Comparison of ENCODE assay signal across 8 cellular contexts in the genomic region with DNA sequence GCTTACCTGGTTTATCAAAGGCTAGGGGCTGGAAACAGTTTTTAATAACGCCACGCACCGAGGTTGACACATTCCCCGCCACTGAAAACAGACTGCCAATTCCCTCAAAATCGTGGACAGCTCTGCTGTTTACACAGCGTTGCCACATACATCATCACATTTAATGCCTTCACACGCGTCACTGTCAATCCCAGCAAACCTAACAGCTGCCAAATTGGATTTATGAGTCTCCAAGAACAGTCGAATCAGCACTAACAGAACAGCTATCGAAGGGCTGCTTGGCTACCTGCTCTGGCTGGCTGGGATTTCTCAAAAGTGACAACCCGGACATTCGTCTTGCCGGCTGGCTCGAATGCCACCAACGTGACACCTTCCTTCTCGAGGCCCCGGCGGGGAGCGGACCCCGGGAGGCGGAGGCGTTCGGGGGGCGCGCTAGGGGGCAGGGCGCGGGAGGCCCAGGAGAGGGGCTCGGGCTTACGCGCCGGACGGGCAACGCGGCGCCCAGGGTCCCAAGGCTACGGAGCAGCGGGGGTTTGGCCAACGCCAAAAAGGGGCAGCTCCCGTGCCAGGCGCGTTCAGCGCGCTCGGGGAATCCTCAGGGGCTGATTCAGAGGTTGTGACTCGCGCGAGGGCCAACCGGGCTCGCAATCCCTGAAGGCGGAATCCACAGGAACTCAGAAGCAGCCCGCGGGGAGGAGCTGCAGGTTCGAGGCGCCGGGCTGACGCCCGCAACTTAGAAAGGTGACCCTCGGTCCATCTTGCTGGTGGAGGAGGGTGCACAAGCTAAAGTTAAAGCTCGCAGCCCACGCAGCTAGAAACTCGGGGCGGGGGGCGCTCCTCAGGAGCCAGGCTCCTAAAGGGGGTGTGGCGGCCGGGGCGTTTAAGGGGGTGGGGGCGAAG. TPM values are rescaled to one million over a fixed set of nuclear protein-coding genes. Genes with fewer than 3 reads are reported as not detected.
A peak's percentile ranks its signal among the peaks of the same experiment; 100 is the strongest.
DNase-seq lines count a peak whose midpoint lies in the region; ATAC-seq and TF ChIP-seq lines count a peak whose summit lies in the region.

No MANE protein-coding gene starts in this region.

- H3K4me3 ChIP-seq in cardiac muscle cell = peak overlapping the region; percentile 61

- H3K36me3 Mint-ChIP-seq in activated naive CD8-positive, alpha-beta T cell treated with anti-CD3 and anti-CD28 coated beads, Interleukin-2, amount 10 ng/mL, durations not matched to agents 7 days and 5 days = no peaks in the 10 kb centered on the region

- H3K9me3 ChIP-seq in cardiac muscle cell (ENCODE audit: low read depth) = no peaks in the 10 kb centered on the region

- H3K27ac Mint-ChIP-seq in activated naive CD8-positive, alpha-beta T cell treated with anti-CD3 and anti-CD28 coated beads, Interleukin-2, amount 10 ng/mL, durations not matched to agents 7 days and 5 days = no peak overlapping the region

- H3K9me3 Mint-ChIP-seq in activated naive CD8-positive, alpha-beta T cell treated with anti-CD3 and anti-CD28 coated beads, Interleukin-2, amount 10 ng/mL, durations not matched to agents 7 days and 5 days = no peaks in the 10 kb centered on the region

- POLR2A ChIA-PET in activated naive CD8-positive, alpha-beta T cell treated with anti-CD3 and anti-CD28 coated beads, Interleukin-2, amount 10 ng/mL, durations not matched to agents 7 days and 5 days (lab: Charles Lee) = interaction anchor here (0.7 kb wide), 1 partner anchor 1903 kb away, joined by 4 read pairs; no protein-coding TSS in a partner anchor

- TF ChIP-seq CTCF in cardiac muscle cell (IDR thresholded peaks at IDR 0.05; ENCODE audit: low read depth, low read length) = no peak

- ATAC-seq in activated naive CD8-positive, alpha-beta T cell treated with anti-CD3 and anti-CD28 coated beads, Interleukin-2, amount 10 ng/mL, durations not matched to agents 7 days and 5 days (ENCODE audit: low read depth) = no peak
- no peak for ATAC-seq in HG02588 (IDR thresholded peaks at IDR 0.05; ENCODE audit: unreplicated experiment)

- H3K4me3 Mint-ChIP-seq in activated naive CD8-positive, alpha-beta T cell treated with anti-CD3 and anti-CD28 coated beads, Interleukin-2, amount 10 ng/mL, durations not matched to agents 7 days and 5 days = peak overlapping the region; percentile 6

- peaks cover 8% of the 10 kb centered on the region for H3K4me1 Mint-ChIP-seq in activated naive CD8-positive, alpha-beta T cell treated with anti-CD3 and anti-CD28 coated beads, Interleukin-2, amount 10 ng/mL, durations not matched to agents 7 days and 5 days

- H3K4me1 ChIP-seq in cardiac muscle cell (ENCODE audit: low read depth) = peaks cover 25% of the 10 kb centered on the region

- no peaks in the 10 kb centered on the region for H3K36me3 ChIP-seq in cardiac muscle cell

- H3K27ac ChIP-seq in cardiac muscle cell = peak overlapping the region; percentile 86

- no peaks in the 10 kb centered on the region for H3K27me3 ChIP-seq in cardiac muscle cell

- H3K27me3 Mint-ChIP-seq in activated naive CD8-positive, alpha-beta T cell treated with anti-CD3 and anti-CD28 coated beads, Interleukin-2, amount 10 ng/mL, durations not matched to agents 7 days and 5 days = peaks cover 66% of the 10 kb centered on the region

- peak; percentile 20 for DNase-seq in DMS153 (lab: John Stamatoyannopoulos, UW)
- peak; percentile 94 for DNase-seq in NCI-H82 (lab: John Stamatoyannopoulos, UW)
- DNase-seq in activated naive CD8-positive, alpha-beta T cell treated with anti-CD3 and anti-CD28 coated beads, Interleukin-2, amount 10 ng/mL, durations not matched to agents 7 days and 5 days = peak; percentile 35
- peak; percentile 58 to 79 for DNase-seq in cardiac muscle cell (ENCODE audit: low read depth in 1 of 2, low spot score in 1 of 2)
- peak; percentile 65 for DNase-seq in occipital lobe (lab: John Stamatoyannopoulos, UW)
- DNase-seq in NCI-H187 (lab: John Stamatoyannopoulos, UW) = no peak
- no peak for DNase-seq in NCI-H345 treated with DMSO at 0.1 percent for 48 hours (lab: John Stamatoyannopoulos, UW; ENCODE audit: unreplicated experiment)

RNA-seq across cellular contexts. Expression of gene CDC14B, which starts 1.2 kb away (rescaled TPM):
- 1 to 10 TPM; 4.9 to 6.4 TPM for total RNA-seq in activated naive CD8-positive, alpha-beta T cell treated with anti-CD3 and anti-CD28 coated beads, Interleukin-2, amount 10 ng/mL, durations not matched to agents 7 days and 5 days
- total RNA-seq in cardiac muscle cell (41.6 and 48.5 TPM in 2 replicates), occipital lobe (25.3 TPM)
- 49.4 and 55.4 TPM in 2 replicates for polyA plus RNA-seq in cardiac muscle cell

RNA-seq across cellular contexts. Expression of gene PRXL2C, which starts 36.7 kb away (rescaled TPM):
- 1 to 10 TPM; 5.3 to 6.2 TPM for total RNA-seq in activated naive CD8-positive, alpha-beta T cell treated with anti-CD3 and anti-CD28 coated beads, Interleukin-2, amount 10 ng/mL, durations not matched to agents 7 days and 5 days
- 6.4 and 8.1 TPM in 2 replicates for total RNA-seq in cardiac muscle cell
- polyA plus RNA-seq in cardiac muscle cell = 6.1 and 12.5 TPM in 2 replicates
- total RNA-seq in occipital lobe = 5.1 TPM

Comparison
In these comparisons a context has a peak if more than half of its experiments do, and no peak if none do; other contexts are left out.
1. DNase-seq: peak in DMS153 (single experiment), NCI-H82 (single experiment), activated naive CD8-positive, alpha-beta T cell treated with anti-CD3 and anti-CD28 coated beads, Interleukin-2, amount 10 ng/mL, durations not matched to agents 7 days and 5 days (single experiment), cardiac muscle cell (2 of 2) and occipital lobe (single experiment); none in NCI-H187 (0 of 2) and NCI-H345 treated with DMSO at 0.1 percent for 48 hours (single experiment).